1 cellular context compared by ENCODE assay signal in genomic region chr2:19868705-19869550, GRCh38.
TF ChIP-seq lines count a peak whose summit lies in the region.

No MANE protein-coding gene starts in this region.

TF ChIP-seq in SK-N-SH, 30 proteins besides CTCF, POLR2A, EP300 and RAD21 (continued from another document):
- TF ChIP-seq ZBTB33 (IDR thresholded peaks at IDR 0.05; ENCODE audit: borderline replicate concordance, low read depth) (no peak), MAX (IDR thresholded peaks at IDR 0.05; ENCODE audit: low read depth) (no peak)
